8 cellular contexts compared by ENCODE assay signal in genomic region chr17:1714488-1714979, GRCh38. TPM values are rescaled to one million over a fixed set of nuclear protein-coding genes. Genes with fewer than 3 reads are reported as not detected.
A peak's percentile ranks its signal among the peaks of the same experiment; 100 is the strongest.
DNase-seq lines count a peak whose midpoint lies in the region; ATAC-seq and TF ChIP-seq lines count a peak whose summit lies in the region.

No MANE protein-coding gene starts in this region.

- H3K79me2 ChIP-seq in parathyroid adenoma, result peaks cover 8% of the 10 kb centered on the region

- in situ Hi-C loops in astrocyte of the cerebellum (cut with HindIII; ENCODE audit: low sequenced_read_pairs), result loop anchor here (10.0 kb wide), 1 partner anchor 50 kb away; the partner anchor contains the start of gene SERPINF1

- no peaks in the 10 kb centered on the region for H3K9me3 ChIP-seq in right cardiac atrium (ENCODE audit: control insufficient read depth, low read length)
- no peaks in the 10 kb centered on the region for H3K9me3 ChIP-seq in parathyroid adenoma (ENCODE audit: control insufficient read depth, low read length)

- H3K36me3 ChIP-seq in parathyroid adenoma (ENCODE audit: control insufficient read depth, insufficient read depth, low read length), result no peaks in the 10 kb centered on the region

- peak overlapping the region; percentile 84 for H3K4me3 ChIP-seq in astrocyte of the cerebellum (ENCODE audit: low read depth, low read length)
- peak overlapping the region; percentile 90 for H3K4me3 ChIP-seq in right cardiac atrium (ENCODE audit: low read length)
- H3K4me3 ChIP-seq in parathyroid adenoma (ENCODE audit: low read depth, low read length), result peak overlapping the region; percentile 98

- H2AFZ ChIP-seq in parathyroid adenoma, result peak overlapping the region; percentile 61

- DNase-seq in NOMO-1 (lab: John Stamatoyannopoulos, UW; ENCODE audit: unreplicated experiment in 2 of 2) (peak; percentile 20 to 24), NOMO-1 treated with dmso at 0.1 percent for 144 hours (lab: John Stamatoyannopoulos, UW; ENCODE audit: unreplicated experiment) (no peak), NCI-H460 (ENCODE audit: extremely low read depth, low read depth) (peak; percentile 94), astrocyte of the cerebellum (ENCODE audit: low read depth) (peak; percentile 96), right cardiac atrium (peak; percentile 99 to 100 (median 99)), activated gamma-delta T cell treated with Interleukin-2 at 50 U/mL for 16 hours (no peak), DMS153 (lab: John Stamatoyannopoulos, UW) (no peak)

- H3K4me1 ChIP-seq in right cardiac atrium (ENCODE audit: control insufficient read depth, insufficient read depth, low read length) (peaks cover 10% of the 10 kb centered on the region), parathyroid adenoma (peaks cover 26% of the 10 kb centered on the region)

- 3% methylated on average over 19 of the region's 19 CpGs for WGBS in right cardiac atrium

- H3K27me3 ChIP-seq in right cardiac atrium (ENCODE audit: control insufficient read depth, insufficient read depth), result no peaks in the 10 kb centered on the region
- H3K27me3 ChIP-seq in parathyroid adenoma (ENCODE audit: control insufficient read depth, insufficient read depth, low read length), result no peaks in the 10 kb centered on the region

- H3K4me2 ChIP-seq in parathyroid adenoma (ENCODE audit: low read length), result peak overlapping the region; percentile 99

- intact Hi-C loops in right cardiac atrium (cut with DNase I), result loop anchor here in 1 of 4 donors (5.0 kb wide), 1 partner anchor 42 kb away; no protein-coding TSS in a partner anchor

- peak overlapping the region; percentile 97 for H3K27ac ChIP-seq in right cardiac atrium (ENCODE audit: low read length)
- peak overlapping the region; percentile 94 for H3K27ac ChIP-seq in parathyroid adenoma

- H3K9ac ChIP-seq in parathyroid adenoma, result no peak overlapping the region

- ATAC-seq in right cardiac atrium, result peak; percentile 58 to 68

- TF ChIP-seq CTCF in astrocyte of the cerebellum (IDR thresholded peaks at IDR 0.05; ENCODE audit: low read depth, low read length, missing control alignments) (no peak), parathyroid adenoma (IDR thresholded peaks at IDR 0.05) (no peak)

RNA-seq across cellular contexts. Expression of gene TLCD2, which starts 4.4 kb away (rescaled TPM):
- 0.98 and 1.6 TPM in 2 replicates for total RNA-seq in NCI-H460 (2014; rRNA removed; shearing (Covaris generic))
- polyA plus RNA-seq in NCI-H460 (2014; cell fraction: nucleus; rRNA removed), result 0.21 and 0.54 TPM in 2 replicates
- total RNA-seq in right cardiac atrium, result 1 to 10 TPM; 1.9 to 6.1 (median 2.3) TPM
- 1.5 TPM for polyA plus RNA-seq in right cardiac atrium

RNA-seq across cellular contexts. Expression of gene WDR81, which starts 10.0 kb away (rescaled TPM):
- 12.2 and 12.6 TPM in 2 replicates for total RNA-seq in NCI-H460 (2014; rRNA removed; shearing (Covaris generic))
- 26.3 and 29.8 TPM in 2 replicates for polyA plus RNA-seq in NCI-H460 (2014; cell fraction: nucleus; rRNA removed)
- total RNA-seq in right cardiac atrium, result 10 to 100 TPM in 3 of 4 donors, 1 to 10 TPM in 1; 9.2 to 11.2 (median 11.0) TPM
- polyA plus RNA-seq in right cardiac atrium, result 10.2 TPM

RNA-seq across cellular contexts. Expression of gene SERPINF2, which starts 28.1 kb away (rescaled TPM):
- total RNA-seq in NCI-H460 (2014; rRNA removed; shearing (Covaris generic)), result 0.09 TPM in 1 of 2 replicates, not detected in the other
- not detected in 2 replicates for polyA plus RNA-seq in NCI-H460 (2014; cell fraction: nucleus; rRNA removed)
- 1 to 10 TPM in 3 of 4 donors, under 1 TPM in 1; 0.45 to 2.1 (median 1.2) TPM for total RNA-seq in right cardiac atrium
- 1.1 TPM for polyA plus RNA-seq in right cardiac atrium

RNA-seq across cellular contexts. Expression of gene PRPF8, which starts 29.9 kb away (rescaled TPM):
- 112 and 113 TPM in 2 replicates for total RNA-seq in NCI-H460 (2014; rRNA removed; shearing (Covaris generic))
- polyA plus RNA-seq in NCI-H460 (2014; cell fraction: nucleus; rRNA removed), result 126 and 223 TPM in 2 replicates
- total RNA-seq in right cardiac atrium, result 100 to 1,000 TPM; 134 to 187 (median 152) TPM
- 72.1 TPM for polyA plus RNA-seq in right cardiac atrium

RNA-seq across cellular contexts. Expression of gene SERPINF1, which starts 47.3 kb away (rescaled TPM):
- not detected in 2 replicates for total RNA-seq in NCI-H460 (2014; rRNA removed; shearing (Covaris generic))
- polyA plus RNA-seq in NCI-H460 (2014; cell fraction: nucleus; rRNA removed), result not detected in 2 replicates
- 100 to 1,000 TPM; 160 to 288 (median 264) TPM for total RNA-seq in right cardiac atrium
- polyA plus RNA-seq in right cardiac atrium, result 215 TPM

Comparison
In these comparisons a context has a peak if more than half of its experiments do, and no peak if none do; other contexts are left out.
1. DNase-seq: peak in NOMO-1 (2 of 2), NCI-H460 (single experiment), astrocyte of the cerebellum (single experiment) and right cardiac atrium (3 of 3); none in NOMO-1 treated with dmso at 0.1 percent for 144 hours (single experiment), activated gamma-delta T cell treated with Interleukin-2 at 50 U/mL for 16 hours (single experiment) and DMS153 (single experiment).
2. Peak in every context shown above with its lines, with median percentiles within 50 percentile points of each other: H3K4me3 ChIP-seq.